27 cellular contexts compared by ENCODE assay signal in genomic region chr18:50473896-50474295, GRCh38.
DNase-seq lines count a peak whose midpoint lies in the region; ATAC-seq and TF ChIP-seq lines count a peak whose summit lies in the region.
"Had no signal": no experiment of that assay in that cellular context is flagged by ENCODE, and none has a peak within 500 bp of the region (broad histone marks: within the 10 kb centered on the region; RNA-seq: fewer than 3 reads in every experiment).

No MANE protein-coding gene starts in this region.

- peaks cover 22% of the 10 kb centered on the region for H3K4me1 Mint-ChIP-seq in nephron progenitor cell
- H3K4me1 Mint-ChIP-seq: naive thymus-derived CD8-positive, alpha-beta T cell had no signal

- no peak for TF ChIP-seq CTCF in nephron progenitor cell (IDR thresholded peaks at IDR 0.05)

- H3K4me3 Mint-ChIP-seq in nephron progenitor cell = no peak overlapping the region
- H3K4me3 Mint-ChIP-seq: activated CD4-positive, alpha-beta memory T cell treated with anti-CD3 and anti-CD28 coated beads for 36 hours; activated naive CD8-positive, alpha-beta T cell; mesothelial cell of epicardium; naive thymus-derived CD8-positive, alpha-beta T cell had no signal

- H3K27ac Mint-ChIP-seq in nephron progenitor cell = no peak overlapping the region
- H3K27ac Mint-ChIP-seq: activated CD4-positive, alpha-beta memory T cell treated with anti-CD3 and anti-CD28 coated beads for 36 hours; activated naive CD8-positive, alpha-beta T cell; activated T-helper 2 cell treated with anti-CD3 and anti-CD28 coated beads, Interferon-gamma antibody, Interleukin-2, Interleukin-4, amounts not matched to agents 10 μg/mL and 5 μg/mL and 100 μg/mL, durations not matched to agents 14 hours and 24 hours and 36 hours; mesothelial cell of epicardium; naive thymus-derived CD8-positive, alpha-beta T cell had no signal

- H3K36me3 Mint-ChIP-seq in nephron progenitor cell (ENCODE audit: low read depth) = no peaks in the 10 kb centered on the region
- H3K36me3 Mint-ChIP-seq: activated CD4-positive, alpha-beta memory T cell treated with anti-CD3 and anti-CD28 coated beads for 36 hours; activated naive CD8-positive, alpha-beta T cell; mesothelial cell of epicardium; naive thymus-derived CD8-positive, alpha-beta T cell had no signal

- DNase-seq in NCI-H2029 (lab: John Stamatoyannopoulos, UW) (peak; percentile 64), NCI-H2029 treated with DMSO at 0.1 percent for 48 hours (lab: John Stamatoyannopoulos, UW) (no peak), NCI-H1092 treated with DMSO at 0.1 percent for 48 hours (lab: John Stamatoyannopoulos, UW) (peak; percentile 91), NCI-H2196 treated with DMSO at 0.1 percent for 48 hours (lab: John Stamatoyannopoulos, UW; ENCODE audit: unreplicated experiment) (peak; percentile 12), nephron progenitor cell (peak; percentile 24)
- DNase-seq: activated CD4-positive, alpha-beta memory T cell treated with anti-CD3 and anti-CD28 coated beads for 36 hours; aorta; cortex of kidney; foreskin keratinocyte; left ventricle myocardium inferior; naive thymus-derived CD8-positive, alpha-beta T cell; NCI-H1694; ovary; right lobe of liver; stimulated activated CD4-positive, alpha-beta T cell treated with anti-CD3 and anti-CD28 coated beads, Interleukin-12 subunit alpha, Interleukin-12 subunit beta, amount 100 ng/mL, for 4 hours; stimulated activated CD4-positive, alpha-beta T cell treated with anti-CD3 and anti-CD28 coated beads, Interleukin-4, amount 100 ng/mL, for 24 hours; stimulated activated naive CD4-positive, alpha-beta T cell; SW 1271; uterus had no signal

- ATAC-seq in GM21526 (IDR thresholded peaks at IDR 0.05; ENCODE audit: low FRiP score, unreplicated experiment) = no peak
- ATAC-seq in HG02938 (IDR thresholded peaks at IDR 0.05; ENCODE audit: unreplicated experiment) = no peak
- no peak for ATAC-seq in GM21825 (IDR thresholded peaks at IDR 0.05; ENCODE audit: unreplicated experiment)
- ATAC-seq: activated CD4-positive, CD25-positive, alpha-beta regulatory T cell treated with anti-CD3 and anti-CD28 coated beads, Interleukin-2, amount 50 U/mL, for 24 hours; esophagus mucosa; foreskin keratinocyte; naive thymus-derived CD8-positive, alpha-beta T cell had no signal

- H3K9me3 Mint-ChIP-seq in nephron progenitor cell = peaks cover 11% of the 10 kb centered on the region
- H3K9me3 Mint-ChIP-seq: activated CD4-positive, alpha-beta memory T cell treated with anti-CD3 and anti-CD28 coated beads for 36 hours; activated T-helper 2 cell treated with anti-CD3 and anti-CD28 coated beads, Interferon-gamma antibody, Interleukin-2, Interleukin-4, amounts not matched to agents 10 μg/mL and 5 μg/mL and 100 μg/mL, durations not matched to agents 14 hours and 24 hours and 36 hours had no signal

- peaks cover 19% of the 10 kb centered on the region for H3K27me3 Mint-ChIP-seq in nephron progenitor cell (ENCODE audit: low read depth, poor library complexity)
